Comparison of ENCODE assay signal across 1 cellular context in genomic region chr15:81111510-81112375, GRCh38.
TF ChIP-seq lines count a peak whose summit lies in the region.

No MANE protein-coding gene starts in this region.

TF ChIP-seq in GM12878, 131 proteins besides CTCF, POLR2A, EP300 and RAD21:
- TF ChIP-seq BCL3 (IDR thresholded peaks at IDR 0.05; ENCODE audit: borderline replicate concordance, insufficient read depth, low read depth, low read length, poor library complexity, severe bottlenecking) (peak; percentile 45), RFX5 (IDR thresholded peaks at IDR 0.05; ENCODE audit: low read depth, low read length) (no peak), BMI1 (IDR thresholded peaks at IDR 0.05; ENCODE audit: borderline replicate concordance) (peak; percentile 22; the same call in 1 of the 2 replicates), IKZF2 (IDR thresholded peaks at IDR 0.05) (peak; percentile 50 to 72), RELA (IDR thresholded peaks at IDR 0.05; ENCODE audit: borderline replicate concordance, partially characterized antibody) (peak; percentile 55), ZSCAN29 (IDR thresholded peaks at IDR 0.05) (no peak), MTA2 (IDR thresholded peaks at IDR 0.05; ENCODE audit: low read depth) (0 out of 2 replicates have a peak, but pooled peaks have one; percentile 21), FOXM1 (IDR thresholded peaks at IDR 0.05; ENCODE audit: low read depth, low read length) (peak; percentile 29; the same call in 1 of the 2 replicates), ETV6 (conservative IDR thresholded peaks at IDR 0.05 in 1 of 2, IDR thresholded peaks at IDR 0.05 in 1 of 2; ENCODE audit: borderline replicate concordance in 1 of 2, low read depth in 1 of 2) (peak in 1 of 2 experiments; percentile 53; a peak in 1 of 4 replicates), ATF7 (IDR thresholded peaks at IDR 0.05; ENCODE audit: low read depth) (peak; percentile 43; the same call in 1 of the 2 replicates), EED (IDR thresholded peaks at IDR 0.05; ENCODE audit: low read depth) (peak; percentile 82), MEF2A (IDR thresholded peaks at IDR 0.05; ENCODE audit: insufficient read depth, low read depth, low read length) (peak; percentile 60; the same call in 1 of the 2 replicates), CREM (IDR thresholded peaks at IDR 0.05; ENCODE audit: low read depth) (peak; percentile 18; the same call in 1 of the 2 replicates), PKNOX1 (IDR thresholded peaks at IDR 0.05) (peak; percentile 44), RUNX3 (IDR thresholded peaks at IDR 0.05; ENCODE audit: low read length) (peak; percentile 85), IRF4 (IDR thresholded peaks at IDR 0.05; ENCODE audit: low read depth, low read length) (no peak), CREB1 (IDR thresholded peaks at IDR 0.05; ENCODE audit: low read depth) (no peak), NFIC (IDR thresholded peaks at IDR 0.05; ENCODE audit: low read depth, low read length) (peak; percentile 54; the same call in 1 of the 2 replicates), RELB (IDR thresholded peaks at IDR 0.05; ENCODE audit: low read depth) (0 out of 2 replicates have a peak, but pooled peaks have one; percentile 25), ZNF207 (IDR thresholded peaks at IDR 0.05; ENCODE audit: borderline replicate concordance) (no peak), JUNB (IDR thresholded peaks at IDR 0.05) (0 out of 2 replicates have a peak, but pooled peaks have one; percentile 20)
